ENCODE assay signal across 10 cellular contexts in the genomic region with DNA sequence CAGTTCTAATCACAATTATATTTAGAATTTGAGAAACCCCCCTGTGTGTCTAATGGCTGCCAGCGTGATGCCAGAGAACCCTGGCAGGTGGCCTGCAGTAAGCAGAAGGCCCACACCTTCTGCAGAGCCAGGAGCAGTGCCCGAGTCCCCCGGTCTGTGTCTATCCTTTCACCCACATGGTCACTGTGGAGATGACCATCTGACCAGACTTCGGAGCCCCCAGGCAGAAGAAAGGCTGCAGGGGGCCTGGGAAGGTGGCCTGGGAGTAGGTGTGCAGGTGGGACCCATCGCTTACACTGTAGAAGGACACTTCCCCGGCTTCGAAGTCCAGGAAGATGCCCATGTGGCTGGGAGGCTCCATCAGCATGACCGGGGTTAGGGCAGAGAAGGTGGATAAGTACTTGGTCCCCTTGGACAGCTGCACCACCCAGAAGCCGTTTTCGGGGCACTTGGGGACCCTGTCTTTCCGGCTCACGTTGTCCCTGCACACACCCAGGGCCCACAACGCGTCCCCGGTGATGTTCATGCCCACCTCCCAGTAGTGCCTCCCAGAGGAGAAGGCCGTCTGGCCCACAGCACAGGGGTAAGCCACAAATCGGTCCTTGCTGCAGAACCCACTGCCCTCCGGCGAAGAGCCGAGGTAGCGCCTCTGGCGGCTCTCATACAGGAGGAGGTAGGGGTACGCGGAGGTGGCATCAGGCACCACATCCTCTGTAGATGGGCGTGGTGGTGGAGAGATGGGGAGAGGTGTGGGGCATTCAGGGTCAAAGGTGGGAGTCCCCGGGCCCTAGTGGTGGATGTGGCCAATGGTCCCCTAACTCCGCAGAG. TPM values are rescaled to one million over a fixed set of nuclear protein-coding genes. Genes with fewer than 3 reads are reported as not detected.
DNase-seq lines count a peak whose midpoint lies in the region; ATAC-seq and TF ChIP-seq lines count a peak whose summit lies in the region.
"Had no signal": no experiment of that assay in that cellular context is flagged by ENCODE, and none has a peak within 500 bp of the region (broad histone marks: within the 10 kb centered on the region; RNA-seq: fewer than 3 reads in every experiment).

No MANE protein-coding gene starts in this region.

- H3K36me3 Mint-ChIP-seq in CD4-positive, CD25-positive, alpha-beta regulatory T cell: no peaks in the 10 kb centered on the region
- H3K36me3 Mint-ChIP-seq in natural killer cell: no peaks in the 10 kb centered on the region

- intact Hi-C loops in IMR-90 (cut with micrococcal nuclease) (no loop called here), breast epithelium (cut with DNase I; ENCODE audit: low total_unique reads) (no loop called here), natural killer cell (cut with micrococcal nuclease) (loop anchor here (5.0 kb wide), 1 partner anchor 49 kb away; a partner anchor contains a TSS)

- no peak overlapping the region for H2BK20ac ChIP-seq in IMR-90 (ENCODE audit: low read depth, low read length)

- H3K14ac ChIP-seq in IMR-90 (replicated peaks; ENCODE audit: low read depth, low read length): peak overlapping the region; percentile 90

- TF ChIP-seq POLR2A in IMR-90 (IDR thresholded peaks at IDR 0.05; ENCODE audit: low read depth, low read length) (no peak), breast epithelium (IDR thresholded peaks at IDR 0.05) (no peak)

- peaks cover 19% of the 10 kb centered on the region for H3K9me1 ChIP-seq in IMR-90 (ENCODE audit: insufficient read depth, low read length)

- no peak overlapping the region for H3K27ac Mint-ChIP-seq in CD4-positive, CD25-positive, alpha-beta regulatory T cell
- H3K27ac Mint-ChIP-seq in natural killer cell: peak overlapping the region; percentile 48 to 89

- H3K4me2 ChIP-seq in IMR-90 (ENCODE audit: low read depth, low read length): peak overlapping the region; percentile 86

- no peak for ATAC-seq in CD4-positive, CD25-positive, alpha-beta regulatory T cell (ENCODE audit: low read depth in 2 of 2)
- ATAC-seq in IMR-90 (ENCODE audit: low read depth) (no peak), natural killer cell (no peak), GM21576 (IDR thresholded peaks at IDR 0.05; ENCODE audit: unreplicated experiment) (no peak), foreskin keratinocyte (no peak)

- WGBS in IMR-90 (ENCODE audit: extremely low coverage in 2 of 2, insufficient read length in 1 of 2), 2 experiments: 90% methylated on average over 3 of the region's 27 CpGs; no CpG with 5 or more reads in 1 of the 2 experiments

- no peak for TF ChIP-seq RAD21 in IMR-90 (IDR thresholded peaks at IDR 0.05; ENCODE audit: low read length)

- peak overlapping the region in 1 of 2 experiments; percentile 13; a peak in 1 of 4 replicates for H4K8ac ChIP-seq in IMR-90 (ENCODE audit: low read depth in 2 of 2, low read length in 2 of 2)

- H3K56ac ChIP-seq in IMR-90 (ENCODE audit: extremely low read depth, insufficient read depth, low read length): no peak overlapping the region

- H3K27ac ChIP-seq in CD4-positive, CD25-positive, alpha-beta regulatory T cell (ENCODE audit: insufficient read depth, low read length, poor library complexity, severe bottlenecking): no peak overlapping the region
- H3K27ac ChIP-seq in IMR-90 (ENCODE audit: insufficient read depth, low read length) (no peak overlapping the region), breast epithelium (peak overlapping the region in 1 of 2 donors; percentile 87), foreskin keratinocyte (no peak overlapping the region)
- H3K27ac ChIP-seq: psoas muscle had no signal

- TF ChIP-seq CTCF in IMR-90 (conservative IDR thresholded peaks at IDR 0.05; ENCODE audit: low read depth, low read length) (no peak), breast epithelium (IDR thresholded peaks at IDR 0.05) (no peak), natural killer cell (IDR thresholded peaks at IDR 0.05) (no peak), BE2C (IDR thresholded peaks at IDR 0.05; ENCODE audit: low read depth, low read length) (no peak), foreskin keratinocyte (conservative IDR thresholded peaks at IDR 0.05) (no peak)

- peak overlapping the region; percentile 51 for H3K4me3 ChIP-seq in CD4-positive, CD25-positive, alpha-beta regulatory T cell (ENCODE audit: low read depth, low read length)
- H3K4me3 ChIP-seq in IMR-90 (ENCODE audit: insufficient read depth, low read depth, low read length) (no peak overlapping the region), breast epithelium (peak overlapping the region in 2 of 3 donors; percentile 91 to 98), BE2C (ENCODE audit: low read depth, low read length) (no peak overlapping the region; the same call in 1 of the 2 replicates)

- H2BK5ac ChIP-seq in IMR-90 (ENCODE audit: low read depth, low read length, poor library complexity, severe bottlenecking): no peak overlapping the region

- dilution Hi-C loops in IMR-90 (cut with HindIII; ENCODE audit: low sequenced_read_pairs, unreplicated experiment): no loop called here

- H2AFZ ChIP-seq in IMR-90 (replicated peaks; ENCODE audit: low read length, poor library complexity): peak overlapping the region; percentile 61

- H3K9me3 ChIP-seq in CD4-positive, CD25-positive, alpha-beta regulatory T cell (ENCODE audit: control insufficient read depth in 2 of 2, low read length in 2 of 2): no peaks in the 10 kb centered on the region
- H3K9me3 ChIP-seq in IMR-90 (ENCODE audit: control insufficient read depth, insufficient read depth, low read length) (no peaks in the 10 kb centered on the region), breast epithelium (no peaks in the 10 kb centered on the region), BE2C (no peaks in the 10 kb centered on the region)
- H3K9me3 ChIP-seq: gastrocnemius medialis, psoas muscle had no signal

- CTCF ChIA-PET in IMR-90 (lab: Yijun Ruan, JAX): no interaction called here

- H3K36me3 ChIP-seq in CD4-positive, CD25-positive, alpha-beta regulatory T cell (ENCODE audit: control insufficient read depth, insufficient read depth, low read length): no peaks in the 10 kb centered on the region
- peaks cover 19% of the 10 kb centered on the region for H3K36me3 ChIP-seq in IMR-90 (ENCODE audit: control insufficient read depth, insufficient read depth, low read length)
- H3K36me3 ChIP-seq in breast epithelium: no peaks in the 10 kb centered on the region
- peaks cover 15% of the 10 kb centered on the region for H3K36me3 ChIP-seq in BE2C
- H3K36me3 ChIP-seq: gastrocnemius medialis had no signal

- no peak overlapping the region for H3K18ac ChIP-seq in IMR-90 (ENCODE audit: low read depth, low read length)

- no peaks in the 10 kb centered on the region for H3K27me3 ChIP-seq in CD4-positive, CD25-positive, alpha-beta regulatory T cell (ENCODE audit: control insufficient read depth, insufficient read depth, low read length)
- H3K27me3 ChIP-seq in IMR-90 (ENCODE audit: control insufficient read depth, insufficient read depth, low read length) (no peaks in the 10 kb centered on the region), breast epithelium (no peaks in the 10 kb centered on the region), BE2C (no peaks in the 10 kb centered on the region), foreskin keratinocyte (no peaks in the 10 kb centered on the region)
- H3K27me3 ChIP-seq: gastrocnemius medialis had no signal

- H4K91ac ChIP-seq in IMR-90 (ENCODE audit: insufficient read depth, low read depth, low read length): peak overlapping the region; percentile 23; the same call in 1 of the 2 replicates

- H3K4me1 Mint-ChIP-seq in CD4-positive, CD25-positive, alpha-beta regulatory T cell: peaks cover 4 to 44% (median 25%) of the 10 kb centered on the region in 4 donors
- peaks cover 35 to 49% of the 10 kb centered on the region in 2 donors for H3K4me1 Mint-ChIP-seq in natural killer cell

- peak overlapping the region; percentile 94; the same call in 1 of the 2 replicates for H3K4ac ChIP-seq in IMR-90 (ENCODE audit: low read depth, low read length)

- no TSS peak for BruUV-seq in IMR-90 (replicated peaks; lab: Mats Ljungman, UMichigan)

- no peak overlapping the region; the same call in 2 of the 3 replicates for H2BK15ac ChIP-seq in IMR-90 (ENCODE audit: low read depth, low read length)

- POLR2A ChIA-PET in IMR-90 (lab: Charles Lee; ENCODE audit: unreplicated experiment): no interaction called here

- peaks cover 0 to 1% (median 0%) of the 10 kb centered on the region in 7 donors for H3K9me3 Mint-ChIP-seq in CD4-positive, CD25-positive, alpha-beta regulatory T cell
- H3K9me3 Mint-ChIP-seq in natural killer cell: no peaks in the 10 kb centered on the region

- in situ Hi-C loops in IMR-90 (cut with MboI; ENCODE audit: low sequenced_read_pairs): no loop called here

- peak overlapping the region; percentile 75 for H2AK5ac ChIP-seq in IMR-90 (ENCODE audit: low read depth, low read length)

- H2BK120ac ChIP-seq in IMR-90 (ENCODE audit: low read depth, low read length): no peak overlapping the region; the same call in 1 of the 2 replicates

- H3K27me3 Mint-ChIP-seq in CD4-positive, CD25-positive, alpha-beta regulatory T cell: no peaks in the 10 kb centered on the region
- no peaks in the 10 kb centered on the region for H3K27me3 Mint-ChIP-seq in natural killer cell (ENCODE audit: low read depth in 2 of 2)

- no peak overlapping the region for H3K23ac ChIP-seq in IMR-90 (ENCODE audit: low read depth, low read length)

- H2AK9ac ChIP-seq in IMR-90 (replicated peaks; ENCODE audit: low read depth, low read length, poor library complexity): peak overlapping the region; percentile 98

- no peak overlapping the region for H4K5ac ChIP-seq in IMR-90 (ENCODE audit: low read depth, low read length)

- H4K20me1 ChIP-seq in IMR-90 (ENCODE audit: insufficient read depth, low read length): peaks cover 36% of the 10 kb centered on the region

- H3K4me3 Mint-ChIP-seq in CD4-positive, CD25-positive, alpha-beta regulatory T cell: peak overlapping the region; percentile 88 to 96 (median 92)
- peak overlapping the region; percentile 57 for H3K4me3 Mint-ChIP-seq in natural killer cell

- peaks cover 21 to 71% of the 10 kb centered on the region in 2 experiments for H3K79me1 ChIP-seq in IMR-90 (ENCODE audit: low read depth in 1 of 2, low read length in 2 of 2)

- H3K4me1 ChIP-seq in CD4-positive, CD25-positive, alpha-beta regulatory T cell (ENCODE audit: control insufficient read depth, insufficient read depth, low read length, poor library complexity, severe bottlenecking): peaks cover 42% of the 10 kb centered on the region
- H3K4me1 ChIP-seq in IMR-90 (ENCODE audit: control insufficient read depth, insufficient read depth, low read length): peaks cover 16% of the 10 kb centered on the region
- H3K4me1 ChIP-seq in breast epithelium: peaks cover 9 to 21% of the 10 kb centered on the region in 2 donors
- peaks cover 2% of the 10 kb centered on the region for H3K4me1 ChIP-seq in BE2C
- H3K4me1 ChIP-seq in foreskin keratinocyte: no peaks in the 10 kb centered on the region

- no peak for DNase-seq in CD4-positive, CD25-positive, alpha-beta regulatory T cell
- no peak for DNase-seq in IMR-90
- DNase-seq in breast epithelium (ENCODE audit: low spot score in 2 of 2): no peak
- no peak for DNase-seq in natural killer cell
- DNase-seq in NCI-H187 (lab: John Stamatoyannopoulos, UW): no peak
- no peak for DNase-seq in BE2C
- DNase-seq in foreskin keratinocyte: no peak
- DNase-seq: psoas muscle had no signal

- 0 out of 2 replicates have a peak overlapping the region, but pooled peaks have one; percentile 3 for H3K9ac ChIP-seq in IMR-90 (ENCODE audit: low read depth, low read length)

RNA-seq across cellular contexts. Expression of a gene that starts 1.6 kb away (rescaled TPM):
- total RNA-seq in CD4-positive, CD25-positive, alpha-beta regulatory T cell: 63.4 TPM
- 10 to 100 TPM; 16.4 to 23.5 (median 19.5) TPM for polyA plus RNA-seq in CD4-positive, CD25-positive, alpha-beta regulatory T cell
- 6.8 and 7.2 TPM in 2 replicates for total RNA-seq in IMR-90 (2012; rRNA removed)
- 15.1 and 16.2 TPM in 2 replicates for polyA plus RNA-seq in IMR-90 (2012; rRNA removed)
- polyA plus RNA-seq in IMR-90 (2012; cell fraction: cytosol; rRNA removed): 14.7 and 18.5 TPM in 2 replicates
- polyA plus RNA-seq in IMR-90 (2012; cell fraction: nucleus; rRNA removed; ENCODE audit: low replicate concordance): 28.2 and 54.2 TPM in 2 replicates
- 10 to 100 TPM; 17.0 to 17.7 (median 17.3) TPM for total RNA-seq in breast epithelium
- total RNA-seq in natural killer cell: 10 to 100 TPM; 65.1 to 91.4 (median 83.2) TPM
- 76.0 TPM for polyA plus RNA-seq in BE2C (2012; ENCODE audit: insufficient read depth, insufficient read length, low read depth)
- total RNA-seq in foreskin keratinocyte: 27.0 and 28.4 TPM in 2 replicates
- polyA plus RNA-seq in foreskin keratinocyte: 20.9 and 25.4 TPM in 2 replicates

RNA-seq across cellular contexts. Expression of a gene that starts 8.4 kb away (rescaled TPM):
- total RNA-seq in CD4-positive, CD25-positive, alpha-beta regulatory T cell: 0.30 TPM
- polyA plus RNA-seq in CD4-positive, CD25-positive, alpha-beta regulatory T cell: under 1 TPM in 3 of 4 donors, not detected in 1; 0.41 to 0.61 (median 0.41) TPM
- total RNA-seq in IMR-90 (2012; rRNA removed): not detected in 2 replicates
- polyA plus RNA-seq in IMR-90 (2012; rRNA removed): 0.26 and 0.39 TPM in 2 replicates
- 0.06 and 0.11 TPM in 2 replicates for polyA plus RNA-seq in IMR-90 (2012; cell fraction: cytosol; rRNA removed)
- 2.9 and 3.3 TPM in 2 replicates for polyA plus RNA-seq in IMR-90 (2012; cell fraction: nucleus; rRNA removed; ENCODE audit: low replicate concordance)
- 1 to 10 TPM in 2 of 3 donors, not detected in 1; 7.3 to 9.5 TPM for total RNA-seq in breast epithelium
- 10 to 100 TPM in 1 of 3 donors, 1 to 10 TPM in 2; 8.0 to 13.4 (median 8.4) TPM for total RNA-seq in natural killer cell
- 2.7 TPM for polyA plus RNA-seq in BE2C (2012; ENCODE audit: insufficient read depth, insufficient read length, low read depth)
- 0.68 and 0.81 TPM in 2 replicates for total RNA-seq in foreskin keratinocyte
- polyA plus RNA-seq in foreskin keratinocyte: 0.62 and 0.65 TPM in 2 replicates
- total RNA-seq: gastrocnemius medialis, psoas muscle had no signal

Comparison
In these comparisons a context has a peak if more than half of its experiments do, and no peak if none do; other contexts are left out.
1. H3K4me3 ChIP-seq: peak in CD4-positive, CD25-positive, alpha-beta regulatory T cell (single experiment) and breast epithelium (2 of 3); none in IMR-90 (single experiment) and BE2C (single experiment).
2. H3K27ac Mint-ChIP-seq: peak in natural killer cell (2 of 2); none in CD4-positive, CD25-positive, alpha-beta regulatory T cell (0 of 3).